19 cellular contexts compared by ENCODE assay signal in genomic region chr20:1312308-1312707, GRCh38.
"Had no signal": no experiment of that assay in that cellular context is flagged by ENCODE, and none has a peak within 500 bp of the region (broad histone marks: within the 10 kb centered on the region; RNA-seq: fewer than 3 reads in every experiment).

No MANE protein-coding gene starts in this region.

- H3K4me3 ChIP-seq: lower lobe of right lung, mucosa of descending colon, psoas muscle, sigmoid colon, suprapubic skin, transverse colon had no signal

- ATAC-seq: effector memory CD8-positive, alpha-beta T cell had no signal

- H3K36me3 Mint-ChIP-seq: naive B cell; natural killer cell treated with Interleukin-12 subunit alpha and Interleukin-12 subunit beta and Interleukin-15 and Interleukin-18, amount 100 ng/mL, for 72 hours; neural progenitor cell; stimulated activated memory B cell treated with anti-CD40 and anti-IgM and Interleukin-4, amounts not matched to agents 10 μg/mL and 1 μg/mL and 100 μg/mL, for 72 hours had no signal

- H3K4me1 ChIP-seq: psoas muscle had no signal

- H3K27me3 ChIP-seq: sigmoid colon, suprapubic skin, transverse colon, vagina had no signal

- H3K4me1 Mint-ChIP-seq: stimulated activated memory B cell treated with anti-CD40 and anti-IgM and Interleukin-4, amounts not matched to agents 10 μg/mL and 1 μg/mL and 100 μg/mL, for 72 hours had no signal

- H3K9ac ChIP-seq: neural progenitor cell had no signal

- H3K9me3 ChIP-seq: lower lobe of right lung, mucosa of descending colon, psoas muscle, sigmoid colon, suprapubic skin, transverse colon, vagina had no signal

- H3K4me3 Mint-ChIP-seq: effector memory CD8-positive, alpha-beta T cell; naive B cell; natural killer cell treated with Interleukin-12 subunit alpha and Interleukin-12 subunit beta and Interleukin-15 and Interleukin-18, amount 100 ng/mL, for 72 hours; neural progenitor cell; stimulated activated memory B cell treated with anti-CD40 and anti-IgM and Interleukin-4, amounts not matched to agents 10 μg/mL and 1 μg/mL and 100 μg/mL, for 72 hours; stimulated activated naive CD8-positive, alpha-beta T cell treated with anti-CD3 and anti-CD28 coated beads, Interleukin-15, Interleukin-2, amounts not matched to agents 100 ng/mL and 50 ng/mL, for 24 hours had no signal

- H3K27ac ChIP-seq: lower lobe of right lung, neural progenitor cell, psoas muscle, sigmoid colon, suprapubic skin, transverse colon, vagina had no signal

- DNase-seq: cortex of kidney; effector memory CD8-positive, alpha-beta T cell; head of caudate nucleus; left ventricle myocardium superior; lower lobe of right lung; naive B cell; nucleus accumbens; psoas muscle; right cardiac atrium; sigmoid colon; stimulated activated CD4-positive, alpha-beta T cell treated with anti-CD3 and anti-CD28 coated beads, Interleukin-4, amount 100 ng/mL, for 4 hours; transverse colon had no signal

- H3K36me3 ChIP-seq: lower lobe of right lung, neural progenitor cell, sigmoid colon, transverse colon, vagina had no signal

- H3K27me3 Mint-ChIP-seq: stimulated activated memory B cell treated with anti-CD40 and anti-IgM and Interleukin-4, amounts not matched to agents 10 μg/mL and 1 μg/mL and 100 μg/mL, for 72 hours; stimulated activated naive CD8-positive, alpha-beta T cell treated with anti-CD3 and anti-CD28 coated beads, Interleukin-15, Interleukin-2, amounts not matched to agents 100 ng/mL and 50 ng/mL, for 24 hours had no signal

- H3K9me3 Mint-ChIP-seq: effector memory CD8-positive, alpha-beta T cell; naive B cell; natural killer cell treated with Interleukin-12 subunit alpha and Interleukin-12 subunit beta and Interleukin-15 and Interleukin-18, amount 100 ng/mL, for 72 hours; neural progenitor cell; stimulated activated memory B cell treated with anti-CD40 and anti-IgM and Interleukin-4, amounts not matched to agents 10 μg/mL and 1 μg/mL and 100 μg/mL, for 72 hours; stimulated activated naive CD8-positive, alpha-beta T cell treated with anti-CD3 and anti-CD28 coated beads, Interleukin-15, Interleukin-2, amounts not matched to agents 100 ng/mL and 50 ng/mL, for 24 hours had no signal

- H3K27ac Mint-ChIP-seq: effector memory CD8-positive, alpha-beta T cell; naive B cell; natural killer cell treated with Interleukin-12 subunit alpha and Interleukin-12 subunit beta and Interleukin-15 and Interleukin-18, amount 100 ng/mL, for 72 hours; neural progenitor cell; stimulated activated memory B cell treated with anti-CD40 and anti-IgM and Interleukin-4, amounts not matched to agents 10 μg/mL and 1 μg/mL and 100 μg/mL, for 72 hours; stimulated activated naive CD8-positive, alpha-beta T cell treated with anti-CD3 and anti-CD28 coated beads, Interleukin-15, Interleukin-2, amounts not matched to agents 100 ng/mL and 50 ng/mL, for 24 hours had no signal
